In genomic region chr11:35151241-35151640, GRCh38 we compare ENCODE assay signal across 15 cellular contexts. TPM values are rescaled to one million over a fixed set of nuclear protein-coding genes. Genes with fewer than 3 reads are reported as not detected.
DNase-seq lines count a peak whose midpoint lies in the region; ATAC-seq and TF ChIP-seq lines count a peak whose summit lies in the region.
"Had no signal": no experiment of that assay in that cellular context is flagged by ENCODE, and none has a peak within 500 bp of the region (broad histone marks: within the 10 kb centered on the region; RNA-seq: fewer than 3 reads in every experiment).

No MANE protein-coding gene starts in this region.

- no peaks in the 10 kb centered on the region for H3K36me3 Mint-ChIP-seq in Caco-2 (ENCODE audit: insufficient read depth, unreplicated experiment)
- peaks cover 60% of the 10 kb centered on the region for H3K36me3 Mint-ChIP-seq in natural killer cell treated with Interleukin-12 subunit alpha and Interleukin-12 subunit beta and Interleukin-15 and Interleukin-18, amount 100 ng/mL, for 72 hours

- H3K27me3 ChIP-seq in Caco-2 (replicated peaks; ENCODE audit: control insufficient read depth, insufficient read depth, low read length), result no peaks in the 10 kb centered on the region
- H3K27me3 ChIP-seq in PC-9 (ENCODE audit: insufficient read depth, low read depth), result no peaks in the 10 kb centered on the region
- H3K27me3 ChIP-seq: suprapubic skin had no signal

- no TSS peak for BruUV-seq in Caco-2 (replicated peaks; lab: Mats Ljungman, UMichigan)
- BruUV-seq in PC-9 (replicated peaks; lab: Mats Ljungman, UMichigan), result no TSS peak

- no peaks in the 10 kb centered on the region for H3K9me2 ChIP-seq in PC-9 (ENCODE audit: insufficient read depth)

- no peak for ATAC-seq in natural killer cell treated with Interleukin-12 subunit alpha and Interleukin-12 subunit beta and Interleukin-15 and Interleukin-18, amount 100 ng/mL, for 72 hours
- ATAC-seq in GM19328 (IDR thresholded peaks at IDR 0.05; ENCODE audit: unreplicated experiment), result no peak
- no peak for ATAC-seq in HG02610 (IDR thresholded peaks at IDR 0.05; ENCODE audit: unreplicated experiment)

- POLR2A ChIA-PET in Caco-2 (lab: Charles Lee), result interaction anchor here (0.6 kb wide), 1 partner anchor 32 kb away, joined by 3 read pairs; no protein-coding TSS in a partner anchor
- POLR2A ChIA-PET in PC-9 (lab: Charles Lee; ENCODE audit: unreplicated experiment), result no interaction called here

- no peaks in the 10 kb centered on the region for H3K36me3 ChIP-seq in Caco-2 (ENCODE audit: control insufficient read depth, insufficient read depth, low read length)
- peaks cover 95% of the 10 kb centered on the region for H3K36me3 ChIP-seq in PC-9 (ENCODE audit: low read depth)
- H3K36me3 ChIP-seq: suprapubic skin had no signal

- no peak overlapping the region for H2AFZ ChIP-seq in PC-9

- no peak for TF ChIP-seq CTCF in Caco-2 (IDR thresholded peaks at IDR 0.05; ENCODE audit: insufficient read depth in 1 of 2, low read depth in 1 of 2, low read length in 1 of 2, severe bottlenecking in 1 of 2, unreplicated experiment in 1 of 2)
- TF ChIP-seq CTCF in PC-9 (conservative IDR thresholded peaks at IDR 0.05), result no peak
- TF ChIP-seq CTCF in choroid plexus epithelial cell (conservative IDR thresholded peaks at IDR 0.05; ENCODE audit: low read depth, low read length), result no peak
- no peak for TF ChIP-seq CTCF in GM20000 (IDR thresholded peaks at IDR 0.05; ENCODE audit: extremely low read depth, missing control alignments)

- H3K4me3 ChIP-seq in Caco-2 (ENCODE audit: low read depth, low read length), result no peak overlapping the region
- H3K4me3 ChIP-seq in PC-9, result no peak overlapping the region
- H3K4me3 ChIP-seq in choroid plexus epithelial cell (ENCODE audit: low read depth, low read length), result no peak overlapping the region
- H3K4me3 ChIP-seq: suprapubic skin had no signal

- peaks cover 30% of the 10 kb centered on the region for H4K20me1 ChIP-seq in PC-9 (ENCODE audit: insufficient read depth)

- H3K9me3 Mint-ChIP-seq in Caco-2 (ENCODE audit: unreplicated experiment), result no peaks in the 10 kb centered on the region
- H3K9me3 Mint-ChIP-seq in natural killer cell treated with Interleukin-12 subunit alpha and Interleukin-12 subunit beta and Interleukin-15 and Interleukin-18, amount 100 ng/mL, for 72 hours, result peaks cover 10% of the 10 kb centered on the region

- H3K4me3 Mint-ChIP-seq in Caco-2 (ENCODE audit: unreplicated experiment), result no peak overlapping the region
- peak overlapping the region; percentile 70 for H3K4me3 Mint-ChIP-seq in natural killer cell treated with Interleukin-12 subunit alpha and Interleukin-12 subunit beta and Interleukin-15 and Interleukin-18, amount 100 ng/mL, for 72 hours
- H3K4me3 Mint-ChIP-seq: nephron had no signal

- H3K79me2 ChIP-seq in PC-9 (ENCODE audit: low read depth), result peaks cover 100% of the 10 kb centered on the region

- peaks cover 30% of the 10 kb centered on the region for H3K4me1 Mint-ChIP-seq in Caco-2 (ENCODE audit: low read depth, unreplicated experiment)
- H3K4me1 Mint-ChIP-seq in natural killer cell treated with Interleukin-12 subunit alpha and Interleukin-12 subunit beta and Interleukin-15 and Interleukin-18, amount 100 ng/mL, for 72 hours (ENCODE audit: low read depth in 2 of 2), result peaks cover 79 to 89% of the 10 kb centered on the region in 2 donors

- H3K27ac ChIP-seq in PC-9, result peak overlapping the region; percentile 15; the same call in 1 of the 2 replicates

- peaks cover 77% of the 10 kb centered on the region for H3F3A ChIP-seq in PC-9 (ENCODE audit: insufficient read depth, low read depth)

- H3K27ac Mint-ChIP-seq in Caco-2 (ENCODE audit: unreplicated experiment), result peak overlapping the region; percentile 80
- H3K27ac Mint-ChIP-seq in natural killer cell treated with Interleukin-12 subunit alpha and Interleukin-12 subunit beta and Interleukin-15 and Interleukin-18, amount 100 ng/mL, for 72 hours, result peak overlapping the region; percentile 79 to 97
- H3K27ac Mint-ChIP-seq: nephron had no signal

- CTCF ChIA-PET in Caco-2 (lab: Charles Lee), result interaction anchor here (1.3 kb wide), 1 partner anchor 22 kb away, joined by 7 read pairs; no protein-coding TSS in a partner anchor
- CTCF ChIA-PET in PC-9 (lab: Charles Lee), result no interaction called here

- peaks cover 35% of the 10 kb centered on the region for H3K4me1 ChIP-seq in Caco-2
- H3K4me1 ChIP-seq in PC-9 (replicated peaks; ENCODE audit: insufficient read depth), result peaks cover 92% of the 10 kb centered on the region

- DNase-seq in Caco-2 (no peak), PC-9 (no peak), choroid plexus epithelial cell (ENCODE audit: low read depth) (peak; percentile 57), GM20000 (ENCODE audit: low spot score) (no peak)
- DNase-seq in natural killer cell treated with Interleukin-12 subunit alpha and Interleukin-12 subunit beta and Interleukin-15 and Interleukin-18, amount 100 ng/mL, for 72 hours (ENCODE audit: low spot score), result no peak
- no peak for DNase-seq in activated CD4-positive, CD25-positive, alpha-beta regulatory T cell treated with anti-CD3 and anti-CD28 coated beads, Interleukin-2, amount 50 U/mL, for 72 hours
- DNase-seq: activated CD8-positive, alpha-beta memory T cell treated with anti-CD3 and anti-CD28 coated beads, Interleukin-2, amount 50 U/mL, for 4 hours; cortex of kidney; GOT3; hippocampal formation; NCI-H526 had no signal

- intact Hi-C loops in Caco-2 (cut with micrococcal nuclease; ENCODE audit: unreplicated experiment) (loop anchor here (5.0 kb wide), 3 partner anchors 41 to 251 kb away; no protein-coding TSS in a partner anchor), PC-9 (cut with micrococcal nuclease; ENCODE audit: unreplicated experiment) (no loop called here)

- H3K4me2 ChIP-seq in PC-9, result no peak overlapping the region

- no peaks in the 10 kb centered on the region for H3K27me3 Mint-ChIP-seq in Caco-2 (ENCODE audit: insufficient read depth, unreplicated experiment)
- H3K27me3 Mint-ChIP-seq in natural killer cell treated with Interleukin-12 subunit alpha and Interleukin-12 subunit beta and Interleukin-15 and Interleukin-18, amount 100 ng/mL, for 72 hours, result no peaks in the 10 kb centered on the region

- H3K9me3 ChIP-seq in Caco-2 (no peaks in the 10 kb centered on the region), PC-9 (ENCODE audit: insufficient read depth, low read depth) (0 out of 2 replicates have a peak, but pooled peaks cover 9% of the 10 kb centered on the region)
- H3K9me3 ChIP-seq: suprapubic skin had no signal

RNA-seq across cellular contexts. Expression of gene CD44, which starts 12.3 kb away (rescaled TPM):
- total RNA-seq in Caco-2 (2022) (50.4 and 61.4 TPM in 2 replicates), PC-9 (2021) (775 and 872 TPM in 2 replicates)
- total RNA-seq in natural killer cell treated with Interleukin-12 subunit alpha and Interleukin-12 subunit beta and Interleukin-15 and Interleukin-18, amount 100 ng/mL, for 72 hours, result 100 to 1,000 TPM; 698 to 736 TPM

Comparison
In these comparisons a context has a peak if more than half of its experiments do, and no peak if none do; other contexts are left out.
1. RNA of gene CD44, which starts 12.3 kb away (total RNA-seq): 775 to 872 TPM in PC-9 and 698 to 736 TPM in natural killer cell treated with Interleukin-12 subunit alpha and Interleukin-12 subunit beta and Interleukin-15 and Interleukin-18, amount 100 ng/mL, for 72 hours; 50.4 to 61.4 TPM in Caco-2; every median in the first group is over 10 times any median in the second.